Comparison of ENCODE assay signal across 8 cellular contexts in genomic region chr9:128829477-128830251, GRCh38. TPM values are rescaled to one million over a fixed set of nuclear protein-coding genes. Genes with fewer than 3 reads are reported as not detected.
DNase-seq lines count a peak whose midpoint lies in the region; ATAC-seq, FAIRE-seq and TF ChIP-seq lines count a peak whose summit lies in the region.

Gene SPOUT1, minus strand, starts transcription at chr9:128829794. Its CDS starts 14 bp downstream, at chr9:128829780.

- no peaks in the 10 kb centered on the region for H3K27me3 ChIP-seq in BLaER1 treated with 17β-estradiol and CSF1 and Interleukin-3, amounts not matched to agents 10 nM and 100 nM
- no peaks in the 10 kb centered on the region for H3K27me3 ChIP-seq in HepG2 (ENCODE audit: control insufficient read depth in 1 of 2, insufficient read depth in 2 of 2, low read length in 2 of 2)

- TF ChIP-seq EP300 in HepG2 (IDR thresholded peaks at IDR 0.05; ENCODE audit: low read depth in 2 of 2, low read length in 2 of 2) (no peak), HepG2 (CRISPR knock-in tag; IDR thresholded peaks at IDR 0.05; ENCODE audit: borderline replicate concordance) (peak; percentile 51)

- in situ Hi-C loops in HepG2 (cut with HindIII; ENCODE audit: extremely low pct_ligation_motif_present, low pct_unique_long_range_greater_than_20kb) = no loop called here

- no peak for TF ChIP-seq CTCF in HepG2 (CRISPR knock-in tag; IDR thresholded peaks at IDR 0.05)

- BruUV-seq in HepG2 (replicated peaks; lab: Mats Ljungman, UMichigan) = no TSS peak

- peaks cover 17 to 26% (median 19%) of the 10 kb centered on the region in 10 experiments for H3K4me1 ChIP-seq in BLaER1 treated with 17β-estradiol and CSF1 and Interleukin-3, amounts not matched to agents 10 nM and 100 nM
- H3K4me1 ChIP-seq in HepG2 (ENCODE audit: insufficient read depth, low read length) = peaks cover 22% of the 10 kb centered on the region

- no peaks in the 10 kb centered on the region for H3K9me3 ChIP-seq in BLaER1 treated with 17β-estradiol and CSF1 and Interleukin-3, amounts not matched to agents 10 nM and 100 nM (replicated peaks in 1 of 11)
- no peaks in the 10 kb centered on the region for H3K9me3 ChIP-seq in HepG2 (ENCODE audit: low read length)

- H3K79me2 ChIP-seq in HepG2 (ENCODE audit: insufficient read depth, low read length) = peaks cover 10% of the 10 kb centered on the region

- TF ChIP-seq RAD21 in HepG2 (CRISPR knock-in tag; IDR thresholded peaks at IDR 0.05) = peak; percentile 61

- FAIRE-seq in HepG2 (lab: Jason Lieb, UNC) = peak; percentile 92

- peaks cover 29 to 61% (median 48%) of the 10 kb centered on the region in 11 experiments for H3K36me3 ChIP-seq in BLaER1 treated with 17β-estradiol and CSF1 and Interleukin-3, amounts not matched to agents 10 nM and 100 nM
- peaks cover 17 to 38% of the 10 kb centered on the region in 2 experiments; a peak in 4 of 5 replicates for H3K36me3 ChIP-seq in HepG2 (replicated peaks in 1 of 2; ENCODE audit: control insufficient read depth in 1 of 2, insufficient read depth in 2 of 2, low read length in 2 of 2)

- H2AFZ ChIP-seq in HepG2 (ENCODE audit: low read length) = no peak within 1 kb of the TSS

- DNase-seq in NCI-H748 (lab: John Stamatoyannopoulos, UW; ENCODE audit: unreplicated experiment) = peak; percentile 96
- peak; percentile 89 to 90 for DNase-seq in activated CD4-positive, alpha-beta T cell treated with anti-CD3 and anti-CD28 coated beads, Interleukin-2, amount 50 U/mL, for 4 hours
- peak; percentile 93 for DNase-seq in dermis blood vessel endothelial cell
- peak; percentile 84 for DNase-seq in HepG2 (ENCODE audit: low spot score)
- peak; percentile 93 for DNase-seq in stimulated activated CD4-positive, alpha-beta T cell treated with anti-CD3 and anti-CD28 coated beads, Interleukin-4, amount 100 ng/mL, for 1 hour

- H3K9ac ChIP-seq in BLaER1 treated with 17β-estradiol and CSF1 and Interleukin-3, amounts not matched to agents 10 nM and 100 nM = peak within 1 kb of the TSS; percentile 79 to 96 (median 89)
- H3K9ac ChIP-seq in HepG2 (ENCODE audit: insufficient read depth, low read depth, low read length) = peak within 1 kb of the TSS; percentile 81

- peak; percentile 77 to 83 for TF ChIP-seq POLR2A in HepG2 (IDR thresholded peaks at IDR 0.05; ENCODE audit: insufficient read depth in 1 of 2, low read depth in 2 of 2, low read length in 2 of 2)

- CTCF ChIA-PET in HepG2 (lab: Yijun Ruan, JAX; ENCODE audit: low intra/inter-chr PET ratio, low total read pairs) = no interaction called here

- H3K4me3 ChIP-seq in BLaER1 treated with 17β-estradiol and CSF1 and Interleukin-3, amounts not matched to agents 10 nM and 100 nM = peak within 1 kb of the TSS; percentile 74 to 98 (median 92)
- peak within 1 kb of the TSS; percentile 75 to 86 (median 78) for H3K4me3 ChIP-seq in HepG2 (replicated peaks in 1 of 3; ENCODE audit: insufficient read depth in 1 of 3, low read depth in 2 of 3, low read length in 3 of 3)

- intact Hi-C loops in HepG2 (cut with micrococcal nuclease; ENCODE audit: unreplicated experiment) = no loop called here

- peak within 1 kb of the TSS; percentile 53 to 91 (median 83); a peak in 21 of 22 replicates for H3K27ac ChIP-seq in BLaER1 treated with 17β-estradiol and CSF1 and Interleukin-3, amounts not matched to agents 10 nM and 100 nM
- peak within 1 kb of the TSS; percentile 66 for H3K27ac ChIP-seq in HepG2 (ENCODE audit: extremely low read length, insufficient read depth, low read length)

- H4K20me1 ChIP-seq in BLaER1 treated with 17β-estradiol and CSF1 and Interleukin-3, amounts not matched to agents 10 nM and 100 nM = peaks cover 0 to 43% (median 24%) of the 10 kb centered on the region in 11 experiments; a peak in 13 of 22 replicates
- H4K20me1 ChIP-seq in HepG2 (ENCODE audit: insufficient read depth, low read length) = no peaks in the 10 kb centered on the region

- peak within 1 kb of the TSS; percentile 82 to 99 (median 95) for H3K4me2 ChIP-seq in BLaER1 treated with 17β-estradiol and CSF1 and Interleukin-3, amounts not matched to agents 10 nM and 100 nM
- peak within 1 kb of the TSS; percentile 84 for H3K4me2 ChIP-seq in HepG2 (ENCODE audit: low read depth, low read length)

- ATAC-seq in GM19351 (IDR thresholded peaks at IDR 0.05; ENCODE audit: unreplicated experiment) (peak; percentile 98), HG03521 (IDR thresholded peaks at IDR 0.05; ENCODE audit: unreplicated experiment) (peak; percentile 99), HepG2 (peak; percentile 95)

- POLR2A ChIA-PET in HepG2 (lab: Yijun Ruan, JAX) = interaction anchor here (0.8 to 2.0 kb wide), 16 partner anchors 9 to 251 kb away, joined by 3 to 46 read pairs (median 5); partner anchors contain the start of genes DOLPP1, ENDOG, NUP188 and SET

- 22% methylated on average over 9 of the region's 56 CpGs for WGBS in HepG2 (ENCODE audit: low lambda C conversion rate)

TF ChIP-seq in HepG2, 621 proteins besides CTCF, POLR2A, EP300 and RAD21 (continues in another document):
- TF ChIP-seq FOXA1 (IDR thresholded peaks at IDR 0.05) = no peak
- TF ChIP-seq FOXA1 (CRISPR knock-in tag; IDR thresholded peaks at IDR 0.05) = peak; percentile 33; the same call in 1 of the 2 replicates
- TF ChIP-seq MTA1 (CRISPR knock-in tag; IDR thresholded peaks at IDR 0.05; ENCODE audit: borderline replicate concordance) = peak; percentile 18; the same call in 1 of the 2 replicates
- TF ChIP-seq SOX5 (CRISPR knock-in tag; IDR thresholded peaks at IDR 0.05; ENCODE audit: borderline replicate concordance) = peak; percentile 50
- peak; percentile 48; the same call in 1 of the 2 replicates for TF ChIP-seq HBP1 (CRISPR knock-in tag; IDR thresholded peaks at IDR 0.05; ENCODE audit: low read depth)
- no peak for TF ChIP-seq RBM22 (optimal IDR thresholded peaks at IDR 0.05; ENCODE audit: low read length)
- no peak for TF ChIP-seq KAT2B (IDR thresholded peaks at IDR 0.05; ENCODE audit: borderline replicate concordance, low read depth, low read length)
- TF ChIP-seq GABPB1 (CRISPR knock-in tag; IDR thresholded peaks at IDR 0.05) = peak; percentile 94
- TF ChIP-seq JUN (CRISPR knock-in tag; IDR thresholded peaks at IDR 0.05) = no peak
- TF ChIP-seq ZNF512 (CRISPR knock-in tag; IDR thresholded peaks at IDR 0.05) = no peak
- no peak for TF ChIP-seq ZNF468 (CRISPR knock-in tag; IDR thresholded peaks at IDR 0.05)

RNA-seq across cellular contexts. Expression of gene SPOUT1, which starts in this region (rescaled TPM):
- total RNA-seq in dermis blood vessel endothelial cell (31.1 and 55.7 TPM in 2 replicates), HepG2 (2016; rRNA removed; fragmentation: Illumina TruSeq; extraction: Trizol) (39.0 and 39.7 TPM in 2 replicates)
- total RNA-seq in HepG2 (2016; cell fraction: cytosol; rRNA removed; fragmentation: Illumina TruSeq; extraction: Trizol; ENCODE audit: low read depth) = 23.3 and 28.0 TPM in 2 replicates
- total RNA-seq in HepG2 (2016; cell fraction: insoluble cytoplasmic fraction; rRNA removed; fragmentation: Illumina TruSeq; extraction: Trizol) = 32.9 and 42.5 TPM in 2 replicates
- total RNA-seq in HepG2 (2016; cell fraction: membrane; rRNA removed; fragmentation: Illumina TruSeq; extraction: Trizol) = 13.5 and 14.0 TPM in 2 replicates
- total RNA-seq in HepG2 (2016; cell fraction: nucleus; rRNA removed; fragmentation: Illumina TruSeq; extraction: Trizol) = 19.1 and 26.6 TPM in 2 replicates
- polyA plus RNA-seq in HepG2 (2011; rRNA removed) = 45.8 and 56.5 TPM in 2 replicates
- polyA plus RNA-seq in HepG2 (2011; cell fraction: cytosol; rRNA removed) = 13.7 and 19.1 TPM in 2 replicates
- polyA plus RNA-seq in HepG2 (2011; cell fraction: nucleus; rRNA removed) = 341 and 371 TPM in 2 replicates
- 21.0 and 38.5 TPM in 2 replicates for polyA plus RNA-seq in HepG2 (2012)
- polyA plus RNA-seq in HepG2 (2016; cell fraction: cytosol; fragmentation: Illumina TruSeq; extraction: Trizol; ENCODE audit: low read depth) = 6.7 and 8.9 TPM in 2 replicates
- polyA plus RNA-seq in HepG2 (2016; cell fraction: insoluble cytoplasmic fraction; fragmentation: Illumina TruSeq; extraction: Trizol; ENCODE audit: low read depth) = 46.4 and 46.6 TPM in 2 replicates
- polyA plus RNA-seq in HepG2 (2016; cell fraction: membrane; fragmentation: Illumina TruSeq; extraction: Trizol; ENCODE audit: low read depth) = 11.8 and 11.9 TPM in 2 replicates
- polyA plus RNA-seq in HepG2 (2016; cell fraction: nucleus; fragmentation: Illumina TruSeq; extraction: Trizol; ENCODE audit: insufficient read depth, low read depth) = 77.1 and 80.1 TPM in 2 replicates
- 84.6 and 145 TPM in 2 replicates for polyA minus RNA-seq in HepG2 (2011; rRNA and poly(A)+ RNA removed; ENCODE audit: low replicate concordance)
- 7.4 and 11.6 TPM in 2 replicates for polyA minus RNA-seq in HepG2 (2011; cell fraction: cytosol; rRNA and poly(A)+ RNA removed)
- 24.6 and 26.2 TPM in 2 replicates for polyA minus RNA-seq in HepG2 (2011; cell fraction: nucleus; rRNA and poly(A)+ RNA removed)

Comparison
In these comparisons a context has a peak if more than half of its experiments do, and no peak if none do; other contexts are left out.
1. Peak in every context shown above with its lines: DNase-seq, ATAC-seq, H3K4me3 ChIP-seq and H3K27ac ChIP-seq.